Comparison of ENCODE assay signal across 25 cellular contexts in the genomic region with DNA sequence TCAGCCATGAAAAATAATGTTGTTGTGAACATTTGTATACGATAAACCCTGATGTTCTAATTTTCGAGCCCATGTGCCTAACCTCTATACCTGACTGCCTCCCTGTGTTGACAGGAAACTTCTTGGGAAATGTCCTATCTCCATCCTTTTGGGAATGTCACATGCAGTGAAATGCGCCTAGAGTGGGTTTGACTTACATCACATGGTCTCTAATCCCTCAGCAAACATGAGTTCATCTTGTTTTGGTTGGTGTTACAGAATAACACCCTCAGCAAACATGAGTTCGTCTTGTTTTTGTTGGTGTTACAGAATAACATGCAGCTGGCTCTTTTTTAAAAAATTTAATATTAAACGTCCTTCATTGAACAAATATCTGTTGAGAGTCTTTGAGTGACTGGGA. TPM values are rescaled to one million over a fixed set of nuclear protein-coding genes. Genes with fewer than 3 reads are reported as not detected.
"Had no signal": no experiment of that assay in that cellular context is flagged by ENCODE, and none has a peak within 500 bp of the region (broad histone marks: within the 10 kb centered on the region; RNA-seq: fewer than 3 reads in every experiment).

No MANE protein-coding gene starts in this region.

- H3K27ac ChIP-seq: RWPE1 had no signal

- H3K9me3 ChIP-seq: SK-N-SH had no signal

- H3K4me3 Mint-ChIP-seq: T-cell had no signal

- DNase-seq: IMR-90, Kasumi-1, KG1, MV-4-11, NCI-H1048, NCI-H1105, NCI-H1417, NCI-H1436 treated with DMSO at 0.1 percent for 48 hours, NCI-H1694, NCI-H187 treated with DMSO at 0.1 percent for 48 hours, NCI-H2029 treated with DMSO at 0.1 percent for 48 hours, NCI-H2107, NCI-H2227 treated with DMSO at 0.1 percent for 48 hours, NCI-H510A, NCI-H524 treated with DMSO at 0.1 percent for 48 hours, NCI-H69, NCI-H774, SHP77, SK-N-SH, SW 1271, T-cell had no signal

- H3K27ac Mint-ChIP-seq: T-cell had no signal

- H3K9me3 Mint-ChIP-seq: T-cell had no signal

- H3K9ac ChIP-seq: SK-N-SH had no signal

- H3K4me2 ChIP-seq: SK-N-SH had no signal

- H3K36me3 Mint-ChIP-seq: T-cell had no signal

- ATAC-seq: Panc1, T-cell had no signal

- H3K4me1 Mint-ChIP-seq: T-cell had no signal

RNA-seq across cellular contexts. Expression of a gene that starts 4.3 kb away (rescaled TPM):
- total RNA-seq: IMR-90, SK-MEL-5 had no signal
- polyA plus RNA-seq: IMR-90, SK-N-SH had no signal

RNA-seq across cellular contexts. Expression of a gene that starts 6.6 kb away (rescaled TPM):
- total RNA-seq: IMR-90, MCF 10A, SK-MEL-5 had no signal
- polyA plus RNA-seq: IMR-90, SK-N-SH had no signal

RNA-seq across cellular contexts. Expression of a gene that starts 16.6 kb away (rescaled TPM):
- total RNA-seq: IMR-90, MCF 10A, SK-MEL-5, T-cell had no signal
- polyA plus RNA-seq: IMR-90, SK-N-SH had no signal

RNA-seq across cellular contexts. Expression of a gene that starts 24.4 kb away (rescaled TPM):
- total RNA-seq: IMR-90, MCF 10A, SK-MEL-5, T-cell had no signal
- polyA plus RNA-seq: IMR-90, SK-N-SH had no signal

RNA-seq across cellular contexts. Expression of a gene that starts 30.2 kb away (rescaled TPM):
- total RNA-seq: IMR-90, MCF 10A, SK-MEL-5, T-cell had no signal
- polyA plus RNA-seq: IMR-90, SK-N-SH had no signal
